Comparison of ENCODE assay signal across 11 cellular contexts in the genomic region with DNA sequence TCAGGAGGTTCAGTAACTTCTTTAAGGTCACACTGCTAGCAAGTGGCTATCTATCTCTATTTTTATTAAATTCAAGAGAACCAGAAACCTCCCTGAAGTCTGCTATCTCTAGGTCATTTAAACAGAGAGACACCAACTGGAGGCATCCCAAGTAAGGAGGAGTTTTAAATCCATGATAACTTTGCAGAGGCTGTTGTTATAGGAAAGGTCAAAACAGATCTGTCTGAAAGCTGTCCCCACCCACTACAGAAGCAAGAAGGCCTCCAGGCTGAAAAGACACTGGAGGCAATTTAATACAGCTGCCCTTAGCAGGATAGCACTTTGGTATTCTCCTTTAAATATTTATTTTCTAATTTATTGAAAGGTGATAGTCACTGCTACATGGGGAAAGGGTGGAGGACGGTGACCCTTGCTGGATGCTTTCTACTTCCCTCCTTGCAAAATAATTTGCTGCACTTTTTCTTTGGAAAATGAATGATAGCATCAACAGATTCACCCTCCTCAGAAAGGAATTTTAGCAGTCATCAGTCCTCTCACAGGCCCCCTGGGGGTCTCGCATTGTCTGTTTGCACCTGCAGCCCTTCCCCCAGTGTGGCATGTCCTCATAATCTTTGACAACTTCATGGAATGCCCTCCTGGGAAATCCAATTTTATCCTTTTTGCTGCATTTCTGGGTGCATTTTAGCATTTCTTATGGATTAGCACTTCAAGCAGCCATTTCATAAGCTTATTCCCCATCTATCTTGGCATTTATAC.
DNase-seq lines count a peak whose midpoint lies in the region; ATAC-seq and TF ChIP-seq lines count a peak whose summit lies in the region.
"Had no signal": no experiment of that assay in that cellular context is flagged by ENCODE, and none has a peak within 500 bp of the region (broad histone marks: within the 10 kb centered on the region; RNA-seq: fewer than 3 reads in every experiment).

No MANE protein-coding gene starts in this region.

- H3K27ac ChIP-seq in upper lobe of right lung: no peak overlapping the region
- H3K27ac ChIP-seq: SK-N-MC had no signal

- no peak for TF ChIP-seq CTCF in BE2C (IDR thresholded peaks at IDR 0.05; ENCODE audit: low read depth, low read length)
- no peak for TF ChIP-seq CTCF in WTC11 (IDR thresholded peaks at IDR 0.05)
- no peak for TF ChIP-seq CTCF in GM20000 (IDR thresholded peaks at IDR 0.05; ENCODE audit: extremely low read depth, missing control alignments)
- TF ChIP-seq CTCF in upper lobe of right lung (IDR thresholded peaks at IDR 0.05): no peak

- peak overlapping the region; percentile 60 for H3K27ac Mint-ChIP-seq in WTC11

- peaks cover 18% of the 10 kb centered on the region for H3K36me3 Mint-ChIP-seq in WTC11

- intact Hi-C loops in upper lobe of right lung (cut with DNase I): no loop called here

- ATAC-seq in WTC11: peak; percentile 63
- no peak for ATAC-seq in upper lobe of right lung
- ATAC-seq in GM19467 (IDR thresholded peaks at IDR 0.05; ENCODE audit: unreplicated experiment): no peak

- POLR2A ChIA-PET in WTC11 (lab: Charles Lee): no interaction called here

- H3K4me3 Mint-ChIP-seq in WTC11: peak overlapping the region; percentile 5; the same call in 1 of the 2 replicates

- H3K9me3 ChIP-seq in BE2C (0 out of 2 replicates have a peak, but pooled peaks cover 3% of the 10 kb centered on the region), upper lobe of right lung (no peaks in the 10 kb centered on the region)
- H3K9me3 ChIP-seq: transverse colon had no signal

- H3K4me1 Mint-ChIP-seq in WTC11: peaks cover 16% of the 10 kb centered on the region

- H3K27me3 ChIP-seq in BE2C: no peaks in the 10 kb centered on the region
- no peaks in the 10 kb centered on the region for H3K27me3 ChIP-seq in upper lobe of right lung
- H3K27me3 ChIP-seq: transverse colon had no signal

- DNase-seq in BE2C (peak; percentile 56), NCI-H1436 treated with DMSO at 0.1 percent for 48 hours (lab: John Stamatoyannopoulos, UW) (peak; percentile 21), WTC11 (ENCODE audit: low spot score) (peak; percentile 60), iPS-NIHi11 (ENCODE audit: low spot score) (peak; percentile 34), GM20000 (ENCODE audit: low spot score) (no peak), upper lobe of right lung (no peak), GM19240 (ENCODE audit: insufficient read length, low spot score) (no peak)
- DNase-seq: activated CD4-positive, alpha-beta T cell treated with anti-CD3 and anti-CD28 coated beads for 1 hour; transverse colon had no signal

- no peak overlapping the region for H3K4me3 ChIP-seq in BE2C (ENCODE audit: low read depth, low read length)
- H3K4me3 ChIP-seq in upper lobe of right lung: no peak overlapping the region
- H3K4me3 ChIP-seq: SK-N-MC, transverse colon had no signal

- peaks cover 26% of the 10 kb centered on the region for H3K27me3 Mint-ChIP-seq in WTC11 (ENCODE audit: low read depth)

- peaks cover 16% of the 10 kb centered on the region for H3K4me1 ChIP-seq in BE2C
- no peaks in the 10 kb centered on the region for H3K4me1 ChIP-seq in upper lobe of right lung

- H3K36me3 ChIP-seq in BE2C: no peaks in the 10 kb centered on the region
- H3K36me3 ChIP-seq in upper lobe of right lung: no peaks in the 10 kb centered on the region
- H3K36me3 ChIP-seq: transverse colon had no signal

- H3K9me3 Mint-ChIP-seq in WTC11: peaks cover 20% of the 10 kb centered on the region

- CTCF ChIA-PET in WTC11 (lab: Charles Lee): no interaction called here

TF ChIP-seq in WTC11, 78 proteins besides CTCF, POLR2A, EP300 and RAD21:
- no peak for TF ChIP-seq CREB1 (CRISPR knock-in tag; IDR thresholded peaks at IDR 0.05)
- TF ChIP-seq TEAD1 (CRISPR knock-in tag; IDR thresholded peaks at IDR 0.05): no peak
- TF ChIP-seq ATF1 (CRISPR knock-in tag; IDR thresholded peaks at IDR 0.05): no peak
- TF ChIP-seq CREM (CRISPR knock-in tag; IDR thresholded peaks at IDR 0.05): no peak
- TF ChIP-seq OVOL2 (CRISPR knock-in tag; IDR thresholded peaks at IDR 0.05; ENCODE audit: borderline replicate concordance): no peak
- TF ChIP-seq EMX1 (CRISPR knock-in tag; IDR thresholded peaks at IDR 0.05): no peak
- no peak for TF ChIP-seq GRHL2 (CRISPR knock-in tag; IDR thresholded peaks at IDR 0.05; ENCODE audit: insufficient replicate concordance, severe bottlenecking)

Comparison
In these comparisons a context has a peak if more than half of its experiments do, and no peak if none do; other contexts are left out.
1. DNase-seq: peak in BE2C (single experiment), NCI-H1436 treated with DMSO at 0.1 percent for 48 hours (single experiment), WTC11 (single experiment) and iPS-NIHi11 (single experiment); none in GM20000 (single experiment), upper lobe of right lung (single experiment) and GM19240 (single experiment).